In the genomic region with DNA sequence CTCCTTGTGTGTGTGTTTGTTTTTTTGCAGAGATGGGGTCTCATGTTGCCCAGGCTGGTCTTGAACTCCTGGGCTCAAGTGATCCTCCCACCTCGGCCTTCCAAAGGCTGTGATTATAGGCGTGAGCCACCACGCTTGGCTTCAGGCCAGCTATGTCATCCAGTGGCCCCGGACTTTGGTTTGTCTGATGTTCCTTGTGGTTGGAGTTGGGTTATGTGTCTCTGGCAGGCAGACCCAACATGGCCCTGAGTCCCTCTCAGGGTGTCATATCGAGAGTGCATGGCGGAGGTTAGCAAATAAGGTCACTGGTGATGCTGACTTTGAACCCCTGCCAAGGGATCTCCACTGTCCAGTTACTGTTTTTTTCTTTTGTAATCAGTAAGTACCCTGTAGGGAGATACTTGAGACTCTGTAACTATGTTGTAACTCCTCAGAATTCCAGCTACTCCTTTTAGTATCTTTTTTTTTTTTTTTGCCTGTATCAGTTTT, we compare ENCODE assay signal across 16 cellular contexts. TPM values are rescaled to one million over a fixed set of nuclear protein-coding genes. Genes with fewer than 3 reads are reported as not detected.
A peak's percentile ranks its signal among the peaks of the same experiment; 100 is the strongest.
DNase-seq lines count a peak whose midpoint lies in the region; ATAC-seq and TF ChIP-seq lines count a peak whose summit lies in the region.
"Had no signal": no experiment of that assay in that cellular context is flagged by ENCODE, and none has a peak within 500 bp of the region (broad histone marks: within the 10 kb centered on the region; RNA-seq: fewer than 3 reads in every experiment).

No MANE protein-coding gene starts in this region.

- TF ChIP-seq CTCF in omental fat pad (IDR thresholded peaks at IDR 0.05), result no peak

- H3K9me3 ChIP-seq in MG63, result no peaks in the 10 kb centered on the region

- ATAC-seq in omental fat pad (ENCODE audit: low FRiP score), result no peak
- ATAC-seq: naive thymus-derived CD4-positive, alpha-beta T cell had no signal

- intact Hi-C loops in head of caudate nucleus (cut with DNase I), result no loop called here

- peaks cover 89% of the 10 kb centered on the region for H3K36me3 ChIP-seq in MG63

- no peak overlapping the region for H3K4me3 ChIP-seq in MG63

- no peaks in the 10 kb centered on the region for H3K27me3 ChIP-seq in MG63

- DNase-seq in MG63 (peak; percentile 19), amniotic epithelial cell (ENCODE audit: low read depth) (peak; percentile 61), kidney tubule cell (ENCODE audit: low spot score) (peak; percentile 43), stromal cell of bone marrow (ENCODE audit: low read depth) (peak; percentile 40), omental fat pad (ENCODE audit: low spot score) (no peak), NCI-H774 (lab: John Stamatoyannopoulos, UW) (no peak), head of caudate nucleus (no peak)
- DNase-seq: activated CD4-positive, alpha-beta T cell treated with anti-CD3 and anti-CD28 coated beads, Interleukin-2, amount 50 U/mL, for 1 hour; CD4-positive, CD25-positive, alpha-beta regulatory T cell; effector CD4-positive, alpha-beta T cell; GDM1; islet precursor cell; naive thymus-derived CD4-positive, alpha-beta T cell; NCI-H1436; NCI-H524 treated with DMSO at 0.1 percent for 48 hours; stimulated activated CD4-positive, alpha-beta T cell treated with anti-CD3 and anti-CD28 coated beads, Interleukin-4, amount 100 ng/mL, for 24 hours had no signal

RNA-seq across cellular contexts. Expression of gene SMARCA4, which starts 37.3 kb away (rescaled TPM):
- 133 and 134 TPM in 2 replicates for total RNA-seq in MG63 (2014; rRNA removed; shearing (Covaris generic); ENCODE audit: low replicate concordance)
- total RNA-seq in omental fat pad, result 10 to 100 TPM; 42.4 to 89.9 (median 57.8) TPM

Comparison
In these comparisons a context has a peak if more than half of its experiments do, and no peak if none do; other contexts are left out.
1. DNase-seq: peak in MG63 (single experiment), amniotic epithelial cell (single experiment), kidney tubule cell (single experiment) and stromal cell of bone marrow (single experiment); none in omental fat pad (single experiment), NCI-H774 (single experiment) and head of caudate nucleus (0 of 42).